ENCODE assay signal across 14 cellular contexts in genomic region chr1:42914092-42914625, GRCh38.
"Had no signal": no experiment of that assay in that cellular context is flagged by ENCODE, and none has a peak within 500 bp of the region (broad histone marks: within the 10 kb centered on the region; RNA-seq: fewer than 3 reads in every experiment).

No MANE protein-coding gene starts in this region.

- H3K4me1 ChIP-seq: Peyer's patch, SJSA1 had no signal

- H3K27ac Mint-ChIP-seq: activated CD8-positive, alpha-beta T cell treated with anti-CD3 and anti-CD28 coated beads, Interleukin-2, amount 10 ng/mL, durations not matched to agents 7 days and 5 days; activated naive CD4-positive, alpha-beta T cell treated with anti-CD3 and anti-CD28 coated beads for 36 hours; activated naive CD8-positive, alpha-beta T cell treated with anti-CD3 and anti-CD28 coated beads for 36 hours; activated T-cell treated with anti-CD3 and anti-CD28 coated beads, Interleukin-2, amount 50 U/mL, for 24 hours; activated T-helper 1 cell treated with anti-CD3 and anti-CD28 coated beads, Interleukin-12 subunit alpha, Interleukin-12 subunit beta, Interleukin-2, Interleukin-4 antibody, amounts not matched to agents 30 ng/mL and 10 ng/mL and 1 ng/mL, durations not matched to agents 14 hours and 24 hours and 36 hours; T-helper 1 cell treated with Interleukin-12 subunit alpha and Interleukin-12 subunit beta and Interleukin-4 antibody, amounts not matched to agents 30 μg/mL and 1 μg/mL, for 36 hours had no signal

- H3K27ac ChIP-seq: Peyer's patch, RWPE1, SJSA1 had no signal

- H3K9me3 ChIP-seq: Peyer's patch had no signal

- H3K27me3 ChIP-seq: Peyer's patch, SJSA1 had no signal

- H3K27me3 Mint-ChIP-seq: activated naive CD8-positive, alpha-beta T cell treated with anti-CD3 and anti-CD28 coated beads for 36 hours; activated T-cell treated with anti-CD3 and anti-CD28 coated beads, Interleukin-2, amount 50 U/mL, for 24 hours had no signal

- H3K4me3 Mint-ChIP-seq: activated CD8-positive, alpha-beta T cell treated with anti-CD3 and anti-CD28 coated beads, Interleukin-2, amount 10 ng/mL, durations not matched to agents 7 days and 5 days; activated naive CD4-positive, alpha-beta T cell treated with anti-CD3 and anti-CD28 coated beads for 36 hours; activated naive CD8-positive, alpha-beta T cell treated with anti-CD3 and anti-CD28 coated beads for 36 hours; activated T-cell treated with anti-CD3 and anti-CD28 coated beads, Interleukin-2, amount 50 U/mL, for 24 hours; activated T-helper 1 cell treated with anti-CD3 and anti-CD28 coated beads, Interleukin-12 subunit alpha, Interleukin-12 subunit beta, Interleukin-2, Interleukin-4 antibody, amounts not matched to agents 30 ng/mL and 10 ng/mL and 1 ng/mL, durations not matched to agents 14 hours and 24 hours and 36 hours; T-helper 1 cell treated with Interleukin-12 subunit alpha and Interleukin-12 subunit beta and Interleukin-4 antibody, amounts not matched to agents 30 μg/mL and 1 μg/mL, for 36 hours; WTC11 had no signal

- DNase-seq: activated CD4-positive, CD25-positive, alpha-beta regulatory T cell treated with anti-CD3 and anti-CD28 coated beads, Interleukin-2, amount 50 U/mL, for 72 hours; activated CD8-positive, alpha-beta memory T cell treated with anti-CD3 and anti-CD28 coated beads, Interleukin-2, amount 50 U/mL, for 48 hours; activated effector memory CD4-positive, alpha-beta T cell treated with anti-CD3 and anti-CD28 coated beads, Interleukin-2, amount 50 U/mL, for 16 hours; activated T-cell treated with anti-CD3 and anti-CD28 coated beads, Interleukin-2, amount 50 U/mL, for 24 hours; NCI-H2107 had no signal

- H3K4me1 Mint-ChIP-seq: WTC11 had no signal

- H3K4me3 ChIP-seq: Peyer's patch, SJSA1 had no signal

- H3K36me3 ChIP-seq: Peyer's patch, SJSA1 had no signal
